ENCODE assay signal across 1 cellular context in the genomic region with DNA sequence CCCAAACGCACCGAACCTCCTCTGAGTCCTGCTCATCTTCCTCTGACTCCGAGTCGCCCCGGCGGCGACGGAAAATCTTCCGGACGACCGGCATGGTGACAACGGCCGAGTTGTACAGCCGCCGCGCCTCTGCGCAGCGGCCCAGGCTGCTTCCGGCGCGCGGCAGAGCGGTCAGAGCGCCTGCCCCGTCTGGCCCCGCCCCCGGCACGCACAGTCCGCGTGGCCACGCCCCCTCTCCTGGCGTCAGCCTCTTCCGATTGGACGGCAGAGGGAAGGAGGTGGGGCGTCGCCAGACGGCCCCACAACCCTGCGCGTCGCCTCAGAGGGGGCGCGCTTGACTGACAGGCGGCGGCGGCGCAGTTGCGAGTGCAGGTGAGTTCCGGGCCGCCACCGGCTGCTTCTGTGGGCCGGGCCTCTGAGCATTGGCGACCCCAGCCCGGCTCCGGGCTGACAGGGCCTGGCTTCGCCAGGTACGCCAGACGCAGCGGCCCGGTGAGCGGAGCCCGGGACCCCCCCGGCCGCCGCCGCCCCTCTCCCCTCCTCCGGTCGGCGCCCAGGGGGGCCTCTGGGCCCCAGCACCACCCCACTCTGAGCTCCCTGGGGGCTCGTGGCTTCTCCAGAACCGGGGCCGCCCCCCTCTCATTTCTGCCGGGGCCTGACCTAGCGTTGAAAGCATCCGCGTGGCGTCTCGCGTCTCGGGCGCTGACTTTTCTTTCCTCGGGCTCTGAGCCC.
TF ChIP-seq lines count a peak whose summit lies in the region.

C9orf78 (minus strand) TSS at position 148 of the 732 bp plus-strand sequence; CDS start at position 94, 54 bp downstream.
USP20 (plus strand) TSS at position 331 of the 732 bp plus-strand sequence. CDS start 17,098 bp downstream, outside the sequence.

TF ChIP-seq in K562, 482 proteins besides CTCF, POLR2A, EP300 and RAD21 (continued from another document and continues in another):
- TF ChIP-seq, protein P1, sequence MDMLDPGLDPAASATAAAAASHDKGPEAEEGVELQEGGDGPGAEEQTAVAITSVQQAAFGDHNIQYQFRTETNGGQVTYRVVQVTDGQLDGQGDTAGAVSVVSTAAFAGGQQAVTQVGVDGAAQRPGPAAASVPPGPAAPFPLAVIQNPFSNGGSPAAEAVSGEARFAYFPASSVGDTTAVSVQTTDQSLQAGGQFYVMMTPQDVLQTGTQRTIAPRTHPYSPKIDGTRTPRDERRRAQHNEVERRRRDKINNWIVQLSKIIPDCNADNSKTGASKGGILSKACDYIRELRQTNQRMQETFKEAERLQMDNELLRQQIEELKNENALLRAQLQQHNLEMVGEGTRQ (CRISPR knock-in tag; IDR thresholded peaks at IDR 0.05) = no peak
- TF ChIP-seq YY1 (IDR thresholded peaks at IDR 0.05; ENCODE audit: borderline replicate concordance in 1 of 3, control insufficient read depth in 1 of 3, extremely low read depth in 1 of 3, insufficient read depth in 3 of 3, insufficient read length in 1 of 3, insufficient replicate concordance in 2 of 3, low read depth in 1 of 3, low read length in 2 of 3) = peak in 2 of 3 experiments; percentile 71 to 75
- TF ChIP-seq, protein P2, sequence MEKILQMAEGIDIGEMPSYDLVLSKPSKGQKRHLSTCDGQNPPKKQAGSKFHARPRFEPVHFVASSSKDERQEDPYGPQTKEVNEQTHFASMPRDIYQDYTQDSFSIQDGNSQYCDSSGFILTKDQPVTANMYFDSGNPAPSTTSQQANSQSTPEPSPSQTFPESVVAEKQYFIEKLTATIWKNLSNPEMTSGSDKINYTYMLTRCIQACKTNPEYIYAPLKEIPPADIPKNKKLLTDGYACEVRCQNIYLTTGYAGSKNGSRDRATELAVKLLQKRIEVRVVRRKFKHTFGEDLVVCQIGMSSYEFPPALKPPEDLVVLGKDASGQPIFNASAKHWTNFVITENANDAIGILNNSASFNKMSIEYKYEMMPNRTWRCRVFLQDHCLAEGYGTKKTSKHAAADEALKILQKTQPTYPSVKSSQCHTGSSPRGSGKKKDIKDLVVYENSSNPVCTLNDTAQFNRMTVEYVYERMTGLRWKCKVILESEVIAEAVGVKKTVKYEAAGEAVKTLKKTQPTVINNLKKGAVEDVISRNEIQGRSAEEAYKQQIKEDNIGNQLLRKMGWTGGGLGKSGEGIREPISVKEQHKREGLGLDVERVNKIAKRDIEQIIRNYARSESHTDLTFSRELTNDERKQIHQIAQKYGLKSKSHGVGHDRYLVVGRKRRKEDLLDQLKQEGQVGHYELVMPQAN (IDR thresholded peaks at IDR 0.05; ENCODE audit: borderline replicate concordance) = peak; percentile 99
- TF ChIP-seq SAFB2 (IDR thresholded peaks at IDR 0.05; ENCODE audit: borderline replicate concordance, low read depth, low read length, severe bottlenecking) = no peak
- peak; percentile 80 for TF ChIP-seq MTA3 (IDR thresholded peaks at IDR 0.05; ENCODE audit: borderline replicate concordance)
- peak in 1 of 2 experiments; percentile 37; a peak in 1 of 4 replicates for TF ChIP-seq NONO (IDR thresholded peaks at IDR 0.05; ENCODE audit: low read depth in 2 of 2, low read length in 1 of 2)
- no peak for TF ChIP-seq ATF4 (CRISPR knock-in tag; IDR thresholded peaks at IDR 0.05)
- TF ChIP-seq BCLAF1 (IDR thresholded peaks at IDR 0.05; ENCODE audit: borderline replicate concordance in 1 of 2, control insufficient read depth in 1 of 2, low read depth in 2 of 2, low read length in 1 of 2) = no peak
- TF ChIP-seq SIN3A (IDR thresholded peaks at IDR 0.05; ENCODE audit: borderline replicate concordance in 2 of 2, control insufficient read depth in 1 of 2, low read depth in 2 of 2, low read length in 2 of 2) = peak; percentile 98 to 100
- TF ChIP-seq ZBTB17 (CRISPR knock-in tag; IDR thresholded peaks at IDR 0.05) = peak; percentile 79
- no peak for TF ChIP-seq ZBTB49 (CRISPR knock-in tag; IDR thresholded peaks at IDR 0.05; ENCODE audit: borderline replicate concordance)
- TF ChIP-seq KLF13 (tag; IDR thresholded peaks at IDR 0.05; ENCODE audit: borderline replicate concordance, low read depth) = 0 out of 2 replicates have a peak, but pooled peaks have one; percentile 40
- no peak for TF ChIP-seq EHMT2 (IDR thresholded peaks at IDR 0.05)
- TF ChIP-seq ZNF518B (CRISPR knock-in tag; IDR thresholded peaks at IDR 0.05) = no peak
- peak; percentile 97 for TF ChIP-seq CTBP1 (IDR thresholded peaks at IDR 0.05; ENCODE audit: borderline replicate concordance)
- peak; percentile 69 for TF ChIP-seq FIP1L1 (IDR thresholded peaks at IDR 0.05; ENCODE audit: low read depth, low read length, poor library complexity, severe bottlenecking)
- TF ChIP-seq ZNF165 (CRISPR knock-in tag; IDR thresholded peaks at IDR 0.05; ENCODE audit: borderline replicate concordance) = 0 out of 2 replicates have a peak, but pooled peaks have one; percentile 29
- TF ChIP-seq TFAM (CRISPR knock-in tag; conservative IDR thresholded peaks at IDR 0.05) = no peak
- TF ChIP-seq, protein P3, sequence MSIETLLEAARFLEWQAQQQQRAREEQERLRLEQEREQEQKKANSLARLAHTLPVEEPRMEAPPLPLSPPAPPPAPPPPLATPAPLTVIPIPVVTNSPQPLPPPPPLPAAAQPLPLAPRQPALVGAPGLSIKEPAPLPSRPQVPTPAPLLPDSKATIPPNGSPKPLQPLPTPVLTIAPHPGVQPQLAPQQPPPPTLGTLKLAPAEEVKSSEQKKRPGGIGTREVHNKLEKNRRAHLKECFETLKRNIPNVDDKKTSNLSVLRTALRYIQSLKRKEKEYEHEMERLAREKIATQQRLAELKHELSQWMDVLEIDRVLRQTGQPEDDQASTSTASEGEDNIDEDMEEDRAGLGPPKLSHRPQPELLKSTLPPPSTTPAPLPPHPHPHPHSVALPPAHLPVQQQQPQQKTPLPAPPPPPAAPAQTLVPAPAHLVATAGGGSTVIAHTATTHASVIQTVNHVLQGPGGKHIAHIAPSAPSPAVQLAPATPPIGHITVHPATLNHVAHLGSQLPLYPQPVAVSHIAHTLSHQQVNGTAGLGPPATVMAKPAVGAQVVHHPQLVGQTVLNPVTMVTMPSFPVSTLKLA (conservative IDR thresholded peaks at IDR 0.05) = no peak
- 0 out of 2 replicates have a peak, but pooled peaks have one; percentile 15 for TF ChIP-seq HIVEP1 (CRISPR knock-in tag; IDR thresholded peaks at IDR 0.05)
- TF ChIP-seq ZNF408 (CRISPR knock-in tag; IDR thresholded peaks at IDR 0.05; ENCODE audit: low read depth) = no peak
- TF ChIP-seq POU5F1 (IDR thresholded peaks at IDR 0.05; ENCODE audit: borderline replicate concordance, low read depth, low read length, partially characterized antibody) = peak; percentile 57
- no peak for TF ChIP-seq NFE2L1 (tag; IDR thresholded peaks at IDR 0.05; ENCODE audit: borderline replicate concordance, low read depth)
- no peak for TF ChIP-seq HDGF (IDR thresholded peaks at IDR 0.05)
- TF ChIP-seq HINFP (tag; conservative IDR thresholded peaks at IDR 0.05; ENCODE audit: low read depth) = no peak
- peak in 1 of 2 experiments; percentile 26 for TF ChIP-seq E2F6 (IDR thresholded peaks at IDR 0.05; ENCODE audit: borderline replicate concordance in 1 of 2, extremely low read depth in 1 of 2, insufficient read depth in 1 of 2, insufficient read length in 1 of 2, low read depth in 1 of 2, low read length in 1 of 2, poor library complexity in 1 of 2, severe bottlenecking in 1 of 2)
- no peak for TF ChIP-seq ESRRB (CRISPR knock-in tag; IDR thresholded peaks at IDR 0.05; ENCODE audit: borderline replicate concordance)
- TF ChIP-seq TEAD4 (IDR thresholded peaks at IDR 0.05; ENCODE audit: low read length) = peak; percentile 1; the same call in 1 of the 2 replicates
- no peak for TF ChIP-seq TEAD4 (CRISPR knock-in tag; IDR thresholded peaks at IDR 0.05; ENCODE audit: borderline replicate concordance)
- no peak for TF ChIP-seq DNMT1 (IDR thresholded peaks at IDR 0.05)
- no peak for TF ChIP-seq PURB (CRISPR knock-in tag; IDR thresholded peaks at IDR 0.05; ENCODE audit: low read depth)
- TF ChIP-seq ZNF324 (CRISPR knock-in tag; IDR thresholded peaks at IDR 0.05) = 0 out of 2 replicates have a peak, but pooled peaks have one; percentile 47
- TF ChIP-seq THRAP3 (IDR thresholded peaks at IDR 0.05; ENCODE audit: borderline replicate concordance) = no peak
- TF ChIP-seq NFRKB (IDR thresholded peaks at IDR 0.05; ENCODE audit: low read depth) = 0 out of 2 replicates have a peak, but pooled peaks have one; percentile 3
- no peak for TF ChIP-seq RFX1 (IDR thresholded peaks at IDR 0.05)
- TF ChIP-seq PTTG1 (tag; IDR thresholded peaks at IDR 0.05; ENCODE audit: low read depth) = no peak
- TF ChIP-seq MAX (CRISPR knock-in tag; IDR thresholded peaks at IDR 0.05) = no peak
- TF ChIP-seq HDAC6 (IDR thresholded peaks at IDR 0.05; ENCODE audit: low read depth, low read length) = no peak
